8 cellular contexts compared by ENCODE assay signal in the genomic region with DNA sequence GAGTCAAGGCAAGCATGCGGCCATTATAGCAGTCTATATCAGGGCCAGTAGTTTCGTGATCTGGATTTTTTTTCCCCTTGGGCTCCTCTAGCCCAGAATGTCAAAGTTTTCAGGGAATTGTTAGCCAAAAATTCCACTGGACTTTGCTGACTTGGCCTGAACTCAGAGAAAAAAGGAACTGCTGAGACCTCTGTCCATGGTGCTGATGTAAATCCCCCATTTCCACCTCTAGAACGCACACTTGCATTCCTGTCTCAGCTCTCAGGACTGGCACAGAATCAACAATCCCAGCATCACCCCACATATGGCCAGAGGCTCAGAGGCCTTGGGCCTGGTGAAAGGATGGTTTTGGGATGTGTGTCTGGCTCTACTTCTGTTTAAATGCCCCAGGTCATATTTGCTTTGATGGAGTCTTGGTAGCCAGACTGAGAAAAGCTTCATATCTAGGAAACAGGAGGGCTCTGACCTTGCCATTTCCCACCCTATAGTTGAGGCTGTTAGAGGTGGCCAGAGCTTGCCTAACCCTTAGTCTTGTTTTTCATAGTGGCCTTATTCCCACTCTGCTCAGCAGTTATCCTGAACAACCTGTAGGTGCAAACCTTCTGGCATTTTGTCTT. TPM values are rescaled to one million over a fixed set of nuclear protein-coding genes. Genes with fewer than 3 reads are reported as not detected.
DNase-seq lines count a peak whose midpoint lies in the region; ATAC-seq and TF ChIP-seq lines count a peak whose summit lies in the region.

No MANE protein-coding gene starts in this region.

- intact Hi-C loops in sciatic nerve (cut with DNase I): no loop called here

- no peak overlapping the region for H3K27ac ChIP-seq in SK-N-MC

- H3K9ac ChIP-seq in SK-N-MC (ENCODE audit: insufficient read length): no peak overlapping the region

- no peak overlapping the region for H3K4me3 ChIP-seq in AG09309 (ENCODE audit: control insufficient read depth, low read depth, low read length)
- no peak overlapping the region for H3K4me3 ChIP-seq in SK-N-MC

- ATAC-seq in sciatic nerve: peak; percentile 60
- no peak for ATAC-seq in GM21737 (IDR thresholded peaks at IDR 0.05; ENCODE audit: unreplicated experiment)
- no peak for ATAC-seq in GM18868 (IDR thresholded peaks at IDR 0.05; ENCODE audit: unreplicated experiment)

- no peaks in the 10 kb centered on the region for H3K9me3 ChIP-seq in SK-N-MC (ENCODE audit: low read depth, low read length)

- no peaks in the 10 kb centered on the region for H3K36me3 ChIP-seq in SK-N-MC (ENCODE audit: insufficient read depth, low read length)

- TF ChIP-seq CTCF in AG09309 (IDR thresholded peaks at IDR 0.05; ENCODE audit: control insufficient read depth, insufficient read depth, low read depth, low read length, missing control alignments) (peak; percentile 38), GM20000 (IDR thresholded peaks at IDR 0.05; ENCODE audit: extremely low read depth, missing control alignments) (no peak)

- DNase-seq in AG09309 (ENCODE audit: low read depth) (no peak), GM20000 (ENCODE audit: low spot score) (peak; percentile 49), SK-N-MC (ENCODE audit: low read depth, low spot score) (peak; percentile 2), foreskin melanocyte (peak; percentile 35), sciatic nerve (ENCODE audit: low spot score) (no peak), cerebellum (ENCODE audit: low spot score) (no peak)

RNA-seq across cellular contexts. Expression of a gene that starts 16.9 kb away (rescaled TPM):
- total RNA-seq in sciatic nerve (109 TPM), cerebellum (29.3 TPM)

Comparison
In these comparisons a context has a peak if more than half of its experiments do, and no peak if none do; other contexts are left out.
1. DNase-seq: peak in GM20000 (single experiment), SK-N-MC (single experiment) and foreskin melanocyte (single experiment); none in AG09309 (single experiment), sciatic nerve (single experiment) and cerebellum (single experiment).